In genomic region chr2:112644933-112645395, GRCh38 we compare ENCODE assay signal across 8 cellular contexts. TPM values are rescaled to one million over a fixed set of nuclear protein-coding genes. Genes with fewer than 3 reads are reported as not detected.
DNase-seq lines count a peak whose midpoint lies in the region; ATAC-seq and TF ChIP-seq lines count a peak whose summit lies in the region.

No MANE protein-coding gene starts in this region.

- CTCF ChIA-PET in activated CD4-positive, alpha-beta memory T cell treated with anti-CD3 and anti-CD28 coated beads, Interleukin-2, amount 10 ng/mL, durations not matched to agents 7 days and 5 days (lab: Charles Lee): interaction anchor here (0.6 to 8.4 kb wide), 14 partner anchors 9 to 296 kb away, joined by 3 to 221 read pairs (median 4); no protein-coding TSS in a partner anchor

- no peak for TF ChIP-seq CTCF in AG10803 (conservative IDR thresholded peaks at IDR 0.05; ENCODE audit: low read length)
- no peak for TF ChIP-seq CTCF in foreskin keratinocyte (conservative IDR thresholded peaks at IDR 0.05)

- peak overlapping the region; percentile 89 for H3K27ac ChIP-seq in foreskin keratinocyte

- peaks cover 42% of the 10 kb centered on the region for H3K4me1 ChIP-seq in foreskin keratinocyte

- peak; percentile 6 for ATAC-seq in GM21737 (IDR thresholded peaks at IDR 0.05; ENCODE audit: unreplicated experiment)
- ATAC-seq in foreskin keratinocyte: no peak

- H3K27me3 Mint-ChIP-seq in activated CD4-positive, alpha-beta memory T cell treated with anti-CD3 and anti-CD28 coated beads, Interleukin-2, amount 10 ng/mL, durations not matched to agents 7 days and 5 days: no peaks in the 10 kb centered on the region

- peaks cover 68% of the 10 kb centered on the region for H3K4me1 Mint-ChIP-seq in activated CD4-positive, alpha-beta memory T cell treated with anti-CD3 and anti-CD28 coated beads, Interleukin-2, amount 10 ng/mL, durations not matched to agents 7 days and 5 days

- peak overlapping the region; percentile 78 for H3K27ac Mint-ChIP-seq in activated CD4-positive, alpha-beta memory T cell treated with anti-CD3 and anti-CD28 coated beads, Interleukin-2, amount 10 ng/mL, durations not matched to agents 7 days and 5 days

- POLR2A ChIA-PET in activated CD4-positive, alpha-beta memory T cell treated with anti-CD3 and anti-CD28 coated beads, Interleukin-2, amount 10 ng/mL, durations not matched to agents 7 days and 5 days (lab: Charles Lee): interaction anchor here (0.8 to 9.1 kb wide), 19 partner anchors 12 to 1245 kb away, joined by 3 to 492 read pairs (median 14); partner anchors contain the start of genes ACTR3 and CHCHD5

- H3K4me3 ChIP-seq in AG10803 (ENCODE audit: low read length): peak overlapping the region; percentile 79

- no peaks in the 10 kb centered on the region for H3K27me3 ChIP-seq in foreskin keratinocyte

- DNase-seq in AG10803 (ENCODE audit: low read depth) (no peak), foreskin keratinocyte (peak in 1 of 2 donors; percentile 36), renal cortical epithelial cell (ENCODE audit: low read depth) (peak; percentile 82), islet precursor cell (no peak), EL (no peak), 8988T (no peak)
- no peak for DNase-seq in activated CD4-positive, alpha-beta memory T cell treated with anti-CD3 and anti-CD28 coated beads, Interleukin-2, amount 10 ng/mL, durations not matched to agents 7 days and 5 days

- H3K36me3 Mint-ChIP-seq in activated CD4-positive, alpha-beta memory T cell treated with anti-CD3 and anti-CD28 coated beads, Interleukin-2, amount 10 ng/mL, durations not matched to agents 7 days and 5 days (ENCODE audit: low read depth): peaks cover 45% of the 10 kb centered on the region

- H3K9me3 Mint-ChIP-seq in activated CD4-positive, alpha-beta memory T cell treated with anti-CD3 and anti-CD28 coated beads, Interleukin-2, amount 10 ng/mL, durations not matched to agents 7 days and 5 days: no peaks in the 10 kb centered on the region

- peak overlapping the region; percentile 97 for H3K4me3 Mint-ChIP-seq in activated CD4-positive, alpha-beta memory T cell treated with anti-CD3 and anti-CD28 coated beads, Interleukin-2, amount 10 ng/mL, durations not matched to agents 7 days and 5 days

RNA-seq across cellular contexts. Expression of gene SLC20A1, which starts 0.8 kb away (rescaled TPM):
- total RNA-seq in activated CD4-positive, alpha-beta memory T cell treated with anti-CD3 and anti-CD28 coated beads, Interleukin-2, amount 10 ng/mL, durations not matched to agents 7 days and 5 days: 100 to 1,000 TPM; 152 to 158 TPM
- 177 and 209 TPM in 2 replicates for total RNA-seq in foreskin keratinocyte
- 72.0 and 101 TPM in 2 replicates for polyA plus RNA-seq in foreskin keratinocyte
- total RNA-seq in renal cortical epithelial cell: 72.9 and 91.2 TPM in 2 replicates
